Comparison of ENCODE assay signal across 22 cellular contexts in genomic region chr20:22572023-22572422, GRCh38. TPM values are rescaled to one million over a fixed set of nuclear protein-coding genes. Genes with fewer than 3 reads are reported as not detected.
"Had no signal": no experiment of that assay in that cellular context is flagged by ENCODE, and none has a peak within 500 bp of the region (broad histone marks: within the 10 kb centered on the region; RNA-seq: fewer than 3 reads in every experiment).

No MANE protein-coding gene starts in this region.

- H3K4me3 Mint-ChIP-seq: natural killer cell; neural crest cell; stimulated activated memory B cell treated with anti-CD40 and anti-IgM and Interleukin-4, amounts not matched to agents 10 μg/mL and 1 μg/mL and 100 μg/mL, for 72 hours; stimulated activated naive CD8-positive, alpha-beta T cell treated with anti-CD3 and anti-CD28 coated beads, Interleukin-15, Interleukin-2, amounts not matched to agents 100 ng/mL and 50 ng/mL, for 24 hours had no signal

- H3K9me3 Mint-ChIP-seq: natural killer cell; neural crest cell; stimulated activated memory B cell treated with anti-CD40 and anti-IgM and Interleukin-4, amounts not matched to agents 10 μg/mL and 1 μg/mL and 100 μg/mL, for 72 hours; stimulated activated naive CD8-positive, alpha-beta T cell treated with anti-CD3 and anti-CD28 coated beads, Interleukin-15, Interleukin-2, amounts not matched to agents 100 ng/mL and 50 ng/mL, for 24 hours had no signal

- H3K27ac ChIP-seq: ovary, prostate gland, testis, tibial nerve had no signal

- H3K9me3 ChIP-seq: mucosa of descending colon, ovary, prostate gland, right lobe of liver, testis, tibial nerve had no signal

- ATAC-seq: mucosa of descending colon; natural killer cell; stimulated activated memory B cell treated with anti-CD40 and anti-IgM and Interleukin-4, amounts not matched to agents 10 μg/mL and 1 μg/mL and 100 μg/mL, for 72 hours had no signal

- H3K27me3 ChIP-seq: ovary, right lobe of liver, testis had no signal

- DNase-seq: cerebellar nuclear complex; effector CD4-positive, alpha-beta T cell; foreskin melanocyte; hypothalamus; kidney glomerular epithelial cell; mucosa of descending colon; natural killer cell; nucleus accumbens; ovary; right lobe of liver; stimulated activated CD4-positive, alpha-beta T cell treated with anti-CD3 and anti-CD28 coated beads, Interleukin-15, amount 100 ng/mL, for 24 hours; stimulated activated CD4-positive, alpha-beta T cell treated with anti-CD3 and anti-CD28 coated beads, Interleukin-1b, Interleukin-23, amount 100 ng/mL, for 48 hours; stimulated activated CD4-positive, alpha-beta T cell treated with anti-CD3 and anti-CD28 coated beads, Interleukin-4, amount 100 ng/mL, for 24 hours; testis had no signal

- H3K4me1 Mint-ChIP-seq: natural killer cell, neural crest cell had no signal

- H3K36me3 Mint-ChIP-seq: natural killer cell; stimulated activated memory B cell treated with anti-CD40 and anti-IgM and Interleukin-4, amounts not matched to agents 10 μg/mL and 1 μg/mL and 100 μg/mL, for 72 hours had no signal

- H3K36me3 ChIP-seq: ovary, prostate gland, tibial nerve had no signal

- H3K4me3 ChIP-seq: mucosa of descending colon, ovary, prostate gland, right lobe of liver, testis, tibial nerve had no signal

- H3K4me1 ChIP-seq: prostate gland, testis had no signal

RNA-seq across cellular contexts. Expression of gene FOXA2, which starts 12.3 kb away (rescaled TPM):
- total RNA-seq: dermis microvascular lymphatic vessel endothelial cell, myocyte, natural killer cell, subcutaneous adipose tissue had no signal
